Comparison of ENCODE assay signal across 36 cellular contexts in genomic region chr2:100358554-100358953, GRCh38. TPM values are rescaled to one million over a fixed set of nuclear protein-coding genes. Genes with fewer than 3 reads are reported as not detected.
"Had no signal": no experiment of that assay in that cellular context is flagged by ENCODE, and none has a peak within 500 bp of the region (broad histone marks: within the 10 kb centered on the region; RNA-seq: fewer than 3 reads in every experiment).

No MANE protein-coding gene starts in this region.

- H3K36me3 ChIP-seq: MG63 had no signal

- H3K4me3 ChIP-seq: MG63 had no signal

- DNase-seq: Karpas-422, Kasumi-1, MG63, MM.1S, MV-4-11, NCI-H1048, NCI-H1092, NCI-H1092 treated with DMSO at 0.1 percent for 48 hours, NCI-H1105, NCI-H1105 treated with DMSO at 0.1 percent for 48 hours, NCI-H1417, NCI-H1417 treated with DMSO at 0.1 percent for 48 hours, NCI-H1436, NCI-H1436 treated with DMSO at 0.1 percent for 48 hours, NCI-H146, NCI-H1694, NCI-H1694 treated with DMSO at 0.1 percent for 48 hours, NCI-H187, NCI-H187 treated with DMSO at 0.1 percent for 48 hours, NCI-H1930, NCI-H2029, NCI-H2029 treated with DMSO at 0.1 percent for 48 hours, NCI-H2081, NCI-H2081 treated with DMSO at 0.1 percent for 48 hours, NCI-H2107, NCI-H2171, NCI-H2171 treated with DMSO at 0.1 percent for 48 hours, NCI-H2227 treated with DMSO at 0.1 percent for 48 hours, NCI-H226, NCI-H345, NCI-H446, NCI-H446 treated with DMSO at 0.1 percent for 48 hours, NCI-H510A, NCI-H510A treated with DMSO at 0.1 percent for 48 hours had no signal

- H3K27me3 ChIP-seq: MG63 had no signal

- H3K9me3 ChIP-seq: MG63 had no signal

RNA-seq across cellular contexts. Expression of gene LONRF2, which starts 36.3 kb away (rescaled TPM):
- total RNA-seq: LHCN-M2, MCF 10A had no signal
